In the genomic region with DNA sequence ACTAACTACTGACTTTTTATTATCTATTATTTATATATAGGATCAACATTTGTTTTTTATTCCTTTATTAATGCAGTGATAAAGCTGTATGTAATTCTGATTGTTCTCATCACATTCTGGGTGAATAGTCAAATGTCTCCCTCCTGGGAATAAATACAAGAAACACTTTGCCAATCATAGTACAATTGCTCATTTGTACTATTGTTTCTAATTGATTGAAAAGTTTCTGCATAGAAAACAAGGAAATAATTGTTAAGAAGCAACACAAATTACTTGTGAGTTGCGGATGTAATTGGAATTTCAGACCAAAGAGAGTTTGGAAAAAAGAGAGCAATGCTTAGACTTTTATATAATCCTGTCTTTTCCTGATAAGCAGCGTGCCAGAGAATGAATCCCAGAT, we compare ENCODE assay signal across 32 cellular contexts.
"Had no signal": no experiment of that assay in that cellular context is flagged by ENCODE, and none has a peak within 500 bp of the region (broad histone marks: within the 10 kb centered on the region; RNA-seq: fewer than 3 reads in every experiment).

No MANE protein-coding gene starts in this region.

- H3K4me1 ChIP-seq: SJSA1 had no signal

- ATAC-seq: activated CD8-positive, alpha-beta T cell treated with anti-CD3 and anti-CD28 coated beads, Interleukin-2, amount 10 ng/mL, durations not matched to agents 7 days and 5 days; activated naive CD8-positive, alpha-beta T cell treated with anti-CD3 and anti-CD28 coated beads, Interleukin-2, amount 50 U/mL, for 24 hours; Panc1; SK-N-SH treated with all-trans-retinoic acid at 6 μM for 48 hours had no signal

- H3K36me3 ChIP-seq: brain microvascular endothelial cell, cardiac muscle cell, MG63, SJSA1, WERI-Rb-1 had no signal

- H3K27ac ChIP-seq: brain microvascular endothelial cell, cardiac muscle cell, SJSA1, WERI-Rb-1 had no signal

- H3K27me3 ChIP-seq: brain microvascular endothelial cell, cardiac muscle cell, MG63, SJSA1 had no signal

- H3K4me3 ChIP-seq: cardiac muscle cell, MG63, SJSA1 had no signal

- DNase-seq: activated CD4-positive, alpha-beta T cell treated with anti-CD3 and anti-CD28 coated beads for 1 hour; activated CD4-positive, alpha-beta T cell treated with anti-CD3 and anti-CD28 coated beads, Interleukin-2, amount 10 ng/mL, durations not matched to agents 24 days and 14 days; activated CD4-positive, alpha-beta T cell treated with anti-CD3 and anti-CD28 coated beads, Interleukin-2, amount 50 U/mL, for 4 hours; activated CD4-positive, CD25-positive, alpha-beta regulatory T cell; activated CD8-positive, alpha-beta T cell treated with anti-CD3 and anti-CD28 coated beads, Interleukin-2, amount 10 ng/mL, durations not matched to agents 7 days and 5 days; activated gamma-delta T cell treated with Interleukin-2 at 50 U/mL for 16 hours; activated naive CD4-positive, alpha-beta T cell treated with anti-CD3 and anti-CD28 coated beads for 36 hours; activated naive CD8-positive, alpha-beta T cell treated with anti-CD3 and anti-CD28 coated beads, Interleukin-2, amount 50 U/mL, for 24 hours; activated T-cell treated with anti-CD3 and anti-CD28 coated beads, Interleukin-2, amount 50 U/mL, for 24 hours; aorta; brain microvascular endothelial cell; Kasumi-1; KG1; MG63; NCI-H1048; NCI-H1105 treated with DMSO at 0.1 percent for 48 hours; NCI-H1436; NCI-H1694; NCI-H1930; NCI-H2081 treated with DMSO at 0.1 percent for 48 hours; NCI-H226; NCI-H446 treated with DMSO at 0.1 percent for 48 hours; NCI-H524 treated with DMSO at 0.1 percent for 48 hours; SHP77; SW 1271; T-helper 1 cell; T-helper 9 cell; WERI-Rb-1 had no signal
